7 cellular contexts compared by ENCODE assay signal in genomic region chr6:165443462-165443861, GRCh38.
"Had no signal": no experiment of that assay in that cellular context is flagged by ENCODE, and none has a peak within 500 bp of the region (broad histone marks: within the 10 kb centered on the region; RNA-seq: fewer than 3 reads in every experiment).

No MANE protein-coding gene starts in this region.

- H3K4me3 Mint-ChIP-seq: GM23338, H9, HFFc6 had no signal

- H2AFZ ChIP-seq: GM23338 had no signal

- H3K4me2 ChIP-seq: GM23338 had no signal

- DNase-seq: H9, HCEC 1CT, HFFc6, IMR-90, KG1 had no signal

- H3K27ac Mint-ChIP-seq: GM23338, H9, HFFc6 had no signal

- H3K4me3 ChIP-seq: GM23338, K562 had no signal
